ENCODE assay signal across 8 cellular contexts in genomic region chr9:35616681-35617459, GRCh38. TPM values are rescaled to one million over a fixed set of nuclear protein-coding genes. Genes with fewer than 3 reads are reported as not detected.
A peak's percentile ranks its signal among the peaks of the same experiment; 100 is the strongest.
DNase-seq lines count a peak whose midpoint lies in the region; ATAC-seq and TF ChIP-seq lines count a peak whose summit lies in the region.

No MANE protein-coding gene starts in this region.

- peak; percentile 82 for DNase-seq in GM06990 (ENCODE audit: extremely low read depth, insufficient read length)
- peak; percentile 39 to 62 for DNase-seq in central memory CD8-positive, alpha-beta T cell (ENCODE audit: low spot score in 2 of 2)
- peak; percentile 72 to 81 for DNase-seq in left colon
- peak; percentile 54 for DNase-seq in stimulated activated CD4-positive, alpha-beta T cell treated with anti-CD3 and anti-CD28 coated beads, Interleukin-4, amount 100 ng/mL, for 1 hour
- no peak for DNase-seq in NCI-H187 treated with DMSO at 0.1 percent for 48 hours (lab: John Stamatoyannopoulos, UW)
- DNase-seq in NCI-H2196 treated with DMSO at 0.1 percent for 48 hours (lab: John Stamatoyannopoulos, UW; ENCODE audit: unreplicated experiment) = no peak

- H3K4me3 ChIP-seq in GM06990 (replicated peaks; ENCODE audit: low read depth, low read length) (peak overlapping the region; percentile 43), WI38 (ENCODE audit: low read depth, low read length) (peak overlapping the region; percentile 38)

- H3K4me1 Mint-ChIP-seq in central memory CD8-positive, alpha-beta T cell = peaks cover 42% of the 10 kb centered on the region

- H3K36me3 Mint-ChIP-seq in central memory CD8-positive, alpha-beta T cell (ENCODE audit: insufficient read depth) = peaks cover 7% of the 10 kb centered on the region

- H3K4me3 Mint-ChIP-seq in central memory CD8-positive, alpha-beta T cell = peak overlapping the region; percentile 86

- H3K27me3 ChIP-seq in GM06990 (replicated peaks; ENCODE audit: control insufficient read depth, insufficient read depth, low read length) = no peaks in the 10 kb centered on the region

- H3K36me3 ChIP-seq in GM06990 (ENCODE audit: control insufficient read depth, insufficient read depth, low read length) = no peaks in the 10 kb centered on the region

- H3K27me3 Mint-ChIP-seq in central memory CD8-positive, alpha-beta T cell = no peaks in the 10 kb centered on the region

- H3K27ac Mint-ChIP-seq in central memory CD8-positive, alpha-beta T cell (ENCODE audit: low read depth) = peak overlapping the region; percentile 96

- no peaks in the 10 kb centered on the region for H3K9me3 Mint-ChIP-seq in central memory CD8-positive, alpha-beta T cell

- ATAC-seq in HG03045 (IDR thresholded peaks at IDR 0.05; ENCODE audit: unreplicated experiment) (peak; percentile 53), left colon (peak; percentile 75)
- peak; percentile 63 for ATAC-seq in central memory CD8-positive, alpha-beta T cell (replicated peaks; ENCODE audit: extremely low read depth, poor library complexity, severe bottlenecking)

- peak; percentile 43 for TF ChIP-seq CTCF in GM06990 (IDR thresholded peaks at IDR 0.05; ENCODE audit: insufficient read depth, low read length, poor library complexity, severe bottlenecking)
- no peak for TF ChIP-seq CTCF in WI38 (IDR thresholded peaks at IDR 0.05; ENCODE audit: low read depth, low read length)

- intact Hi-C loops in left colon (cut with DNase I, micrococcal nuclease) = no loop called here

RNA-seq across cellular contexts. Expression of gene CD72, which starts 1.3 kb away (rescaled TPM):
- 1 to 10 TPM; 1.2 to 2.2 TPM for total RNA-seq in left colon

RNA-seq across cellular contexts. Expression of gene TESK1, which starts 11.8 kb away (rescaled TPM):
- 10 to 100 TPM; 37.7 to 47.8 TPM for total RNA-seq in left colon

RNA-seq across cellular contexts. Expression of gene SIT1, which starts 33.9 kb away (rescaled TPM):
- 1 to 10 TPM in 1 of 2 donors, under 1 TPM in 1; 0.46 to 1.4 TPM for total RNA-seq in left colon

RNA-seq across cellular contexts. Expression of gene RMRP, which starts 40.9 kb away (rescaled TPM):
- over 10,000 TPM; 19,198 to 30,979 TPM for total RNA-seq in left colon

RNA-seq across cellular contexts. Expression of gene CCDC107, which starts 41.2 kb away (rescaled TPM):
- total RNA-seq in left colon = 10 to 100 TPM; 25.0 to 33.1 TPM

Comparison
In these comparisons a context has a peak if more than half of its experiments do, and no peak if none do; other contexts are left out.
1. DNase-seq: peak in GM06990 (single experiment), central memory CD8-positive, alpha-beta T cell (2 of 2), left colon (2 of 2) and stimulated activated CD4-positive, alpha-beta T cell treated with anti-CD3 and anti-CD28 coated beads, Interleukin-4, amount 100 ng/mL, for 1 hour (single experiment); none in NCI-H187 treated with DMSO at 0.1 percent for 48 hours (single experiment) and NCI-H2196 treated with DMSO at 0.1 percent for 48 hours (single experiment).
2. Peak in every context shown above with its lines, with median percentiles within 50 percentile points of each other: ATAC-seq.